ENCODE assay signal across 1 cellular context in genomic region chr2:88307817-88308216, GRCh38.
TF ChIP-seq lines count a peak whose summit lies in the region.

No MANE protein-coding gene starts in this region.

TF ChIP-seq in GM23338, 12 proteins besides CTCF, POLR2A, EP300 and RAD21 (continued from another document):
- TF ChIP-seq ZNF462 (CRISPR knock-in tag; IDR thresholded peaks at IDR 0.05), result no peak
- TF ChIP-seq REST (IDR thresholded peaks at IDR 0.05; ENCODE audit: unreplicated experiment), result no peak
- TF ChIP-seq POLR2AphosphoS5 (IDR thresholded peaks at IDR 0.05; ENCODE audit: low read depth), result no peak
- no peak for TF ChIP-seq ZNF331 (CRISPR knock-in tag; IDR thresholded peaks at IDR 0.05; ENCODE audit: low read depth)
